In genomic region chrX:73855546-73855945, GRCh38 we compare ENCODE assay signal across 9 cellular contexts. TPM values are rescaled to one million over a fixed set of nuclear protein-coding genes. Genes with fewer than 3 reads are reported as not detected.
DNase-seq lines count a peak whose midpoint lies in the region; ATAC-seq, FAIRE-seq and TF ChIP-seq lines count a peak whose summit lies in the region.
"Had no signal": no experiment of that assay in that cellular context is flagged by ENCODE, and none has a peak within 500 bp of the region (broad histone marks: within the 10 kb centered on the region; RNA-seq: fewer than 3 reads in every experiment).

No MANE protein-coding gene starts in this region.

- intact Hi-C loops in Caco-2 (cut with micrococcal nuclease; ENCODE audit: unreplicated experiment): loop anchor here (1.0 to 5.0 kb wide), 4 partner anchors 87 to 489 kb away; no protein-coding TSS in a partner anchor

- no peak overlapping the region for H3K4ac ChIP-seq in H1 (replicated peaks; ENCODE audit: insufficient read length, low read depth, low read length)

- peak; percentile 95 for FAIRE-seq in H1 (lab: Jason Lieb, UNC)

- peak overlapping the region; percentile 56 for H2BK120ac ChIP-seq in H1 (replicated peaks; ENCODE audit: low read depth, low read length)

- no peaks in the 10 kb centered on the region for H3K36me3 ChIP-seq in Caco-2 (ENCODE audit: control insufficient read depth, insufficient read depth, low read length)
- H3K36me3 ChIP-seq in H1 (ENCODE audit: control insufficient read depth in 2 of 4, insufficient read depth in 4 of 4, low read length in 3 of 4): no peaks in the 10 kb centered on the region; a peak in 1 of 8 replicates

- no peak overlapping the region for H3K27ac Mint-ChIP-seq in Caco-2 (ENCODE audit: unreplicated experiment)

- H2BK12ac ChIP-seq in H1 (ENCODE audit: low read depth, low read length): no peak overlapping the region

- H3K4me1 ChIP-seq in Caco-2 (no peaks in the 10 kb centered on the region), H1 (replicated peaks in 1 of 4; ENCODE audit: control insufficient read depth in 3 of 4, insufficient read depth in 4 of 4, low read length in 3 of 4) (no peaks in the 10 kb centered on the region)

- peak; percentile 88 to 91 for TF ChIP-seq RAD21 in H1 (IDR thresholded peaks at IDR 0.05 in 1 of 2, conservative IDR thresholded peaks at IDR 0.05 in 1 of 2; ENCODE audit: low read depth in 2 of 2, low read length in 2 of 2)

- no peak for TF ChIP-seq POLR2A in H1 (IDR thresholded peaks at IDR 0.05; ENCODE audit: control extremely low read depth in 1 of 2, low read depth in 2 of 2, low read length in 2 of 2)

- WGBS in H1 (ENCODE audit: extremely low coverage in 1 of 2, insufficient coverage in 1 of 2, insufficient read length in 1 of 2, insufficient replicate concordance in 2 of 2, low coverage in 1 of 2, low lambda C conversion rate in 2 of 2, missing lambda C conversion rate in 1 of 2), 2 experiments: 0% methylated on average over 2 of the region's 2 CpGs; no CpG with 5 or more reads in 1 of the 2 experiments

- H3K4me3 Mint-ChIP-seq in Caco-2 (ENCODE audit: unreplicated experiment): no peak overlapping the region

- TF ChIP-seq EP300 in H1 (IDR thresholded peaks at IDR 0.05; ENCODE audit: borderline replicate concordance in 1 of 2, low read depth in 2 of 2, low read length in 2 of 2): no peak

- H3K9me3 ChIP-seq in Caco-2 (no peaks in the 10 kb centered on the region), H1 (ENCODE audit: insufficient read depth in 2 of 2, low read depth in 1 of 2, low read length in 1 of 2) (peaks cover 10% of the 10 kb centered on the region in 2 experiments; a peak in 3 of 4 replicates)

- H3K27me3 Mint-ChIP-seq in Caco-2 (ENCODE audit: insufficient read depth, unreplicated experiment): no peaks in the 10 kb centered on the region

- CTCF ChIA-PET in Caco-2 (lab: Charles Lee) (interaction anchor here (1.8 kb wide), 1 partner anchor 160 kb away, joined by 6 read pairs; no protein-coding TSS in a partner anchor), H1 (lab: Charles Lee; ENCODE audit: partially characterized antibody) (interaction anchor here (0.6 to 3.7 kb wide), 9 partner anchors 87 to 489 kb away, joined by 3 to 13 read pairs (median 4); no protein-coding TSS in a partner anchor)

- no peak overlapping the region for H3K9ac ChIP-seq in H1 (replicated peaks in 1 of 4; ENCODE audit: extremely low read depth in 1 of 4, low read depth in 3 of 4, low read length in 3 of 4)

- H3K27me3 ChIP-seq in Caco-2 (replicated peaks; ENCODE audit: control insufficient read depth, insufficient read depth, low read length) (no peaks in the 10 kb centered on the region), H1 (replicated peaks in 1 of 4; ENCODE audit: control insufficient read depth in 3 of 4, extremely low read depth in 1 of 4, insufficient read depth in 3 of 4, low read length in 3 of 4) (no peaks in the 10 kb centered on the region)

- H3K4me3 ChIP-seq in Caco-2 (ENCODE audit: low read depth, low read length) (no peak overlapping the region), H1 (ENCODE audit: extremely low read depth in 1 of 4, insufficient read depth in 2 of 4, low read depth in 3 of 4, low read length in 4 of 4) (no peak overlapping the region)

- no peaks in the 10 kb centered on the region for H4K20me1 ChIP-seq in H1 (replicated peaks in 1 of 2; ENCODE audit: control insufficient read depth in 1 of 2, insufficient read depth in 2 of 2, low read length in 2 of 2)

- POLR2A ChIA-PET in Caco-2 (lab: Charles Lee): no interaction called here
- POLR2A ChIA-PET in H1 (lab: Charles Lee; ENCODE audit: partially characterized antibody): no interaction called here

- no peak overlapping the region for H4K91ac ChIP-seq in H1 (replicated peaks; ENCODE audit: insufficient read length, low read length)

- peaks cover 9% of the 10 kb centered on the region for H3K9me3 Mint-ChIP-seq in Caco-2 (ENCODE audit: unreplicated experiment)

- H3K36me3 Mint-ChIP-seq in Caco-2 (ENCODE audit: insufficient read depth, unreplicated experiment): no peaks in the 10 kb centered on the region

- no peak overlapping the region for H2BK5ac ChIP-seq in H1 (ENCODE audit: low read depth, low read length)

- no peak overlapping the region for H3K56ac ChIP-seq in H1 (replicated peaks; ENCODE audit: insufficient read length, low read depth, low read length)

- H3K79me1 ChIP-seq in H1 (ENCODE audit: low read depth, low read length): no peaks in the 10 kb centered on the region

- H3K23me2 ChIP-seq in H1 (ENCODE audit: low read depth, low read length): no peaks in the 10 kb centered on the region

- H4K8ac ChIP-seq in H1 (ENCODE audit: extremely low read depth, insufficient read depth, low read length): no peak overlapping the region

- TF ChIP-seq CTCF in Caco-2 (IDR thresholded peaks at IDR 0.05; ENCODE audit: insufficient read depth in 1 of 2, low read depth in 1 of 2, low read length in 1 of 2, severe bottlenecking in 1 of 2, unreplicated experiment in 1 of 2): peak; percentile 54 to 56
- peak; percentile 15 to 69 (median 57) for TF ChIP-seq CTCF in H1 (IDR thresholded peaks at IDR 0.05; ENCODE audit: control extremely low read depth in 1 of 3, insufficient read depth in 1 of 3, low read depth in 1 of 3, low read length in 3 of 3)

- ATAC-seq in HG02798 (IDR thresholded peaks at IDR 0.05; ENCODE audit: poor library complexity, unreplicated experiment) (peak; percentile 46), GM18861 (IDR thresholded peaks at IDR 0.05; ENCODE audit: unreplicated experiment) (no peak)

- DNase-seq in Caco-2: peak; percentile 43 to 64
- DNase-seq in NCI-H774 (lab: John Stamatoyannopoulos, UW): peak; percentile 0
- peak; percentile 15 to 42 for DNase-seq in activated CD8-positive, alpha-beta memory T cell treated with anti-CD3 and anti-CD28 coated beads for 1 hour (ENCODE audit: extremely low read depth in 1 of 2, low read depth in 1 of 2)
- peak in 1 of 2 experiments; percentile 68 for DNase-seq in H1 (ENCODE audit: low read depth in 1 of 2, low spot score in 2 of 2)
- peak; percentile 65 for DNase-seq in myocyte (ENCODE audit: low read depth)
- DNase-seq in stimulated activated CD8-positive, alpha-beta memory T cell treated with anti-CD3 and anti-CD28 coated beads, Interleukin-7, amount 100 ng/mL, for 48 hours (ENCODE audit: extremely low read depth in 1 of 2, low read depth in 1 of 2): peak; percentile 6 to 16

- no peaks in the 10 kb centered on the region for H3K79me2 ChIP-seq in H1 (ENCODE audit: control insufficient read depth in 1 of 2, insufficient read depth in 2 of 2, low read length in 2 of 2)

- no peak overlapping the region for H4K5ac ChIP-seq in H1 (ENCODE audit: insufficient read length, low read depth, low read length)

- no peak overlapping the region for H3K23ac ChIP-seq in H1 (ENCODE audit: insufficient read length)

- H2AK5ac ChIP-seq in H1 (ENCODE audit: low read depth, low read length): no peak overlapping the region

- H3K18ac ChIP-seq in H1 (ENCODE audit: extremely low read depth, low read length): no peak overlapping the region; the same call in 1 of the 2 replicates

- H2AFZ ChIP-seq in H1 (ENCODE audit: low read length): no peak overlapping the region

- H3K27ac ChIP-seq in H1 (ENCODE audit: low read depth, low read length): no peak overlapping the region

- no TSS peak for BruUV-seq in Caco-2 (replicated peaks; lab: Mats Ljungman, UMichigan)

- no peak overlapping the region for H3K4me2 ChIP-seq in H1 (ENCODE audit: insufficient read depth in 1 of 2, low read depth in 2 of 2, low read length in 2 of 2)

- H3K14ac ChIP-seq in H1 (ENCODE audit: insufficient read length): no peak overlapping the region

- H3K4me1 Mint-ChIP-seq in Caco-2 (ENCODE audit: low read depth, unreplicated experiment): no peaks in the 10 kb centered on the region

- H2BK20ac ChIP-seq in H1 (ENCODE audit: low read length): 0 out of 2 replicates have a peak overlapping the region, but pooled peaks have one; percentile 21

- no peak overlapping the region for H2BK15ac ChIP-seq in H1 (ENCODE audit: low read length)

TF ChIP-seq in H1, 55 proteins besides CTCF, POLR2A, EP300 and RAD21:
- no peak for TF ChIP-seq RFX5 (IDR thresholded peaks at IDR 0.05; ENCODE audit: borderline replicate concordance, low read depth, low read length)

RNA-seq across cellular contexts. Expression of gene XIST, which starts 3.0 kb away (rescaled TPM):
- 0.18 TPM in 1 of 2 replicates, not detected in the other for total RNA-seq in Caco-2 (2022)
- 0.04 and 0.19 TPM in 2 replicates for total RNA-seq in H1 (2021; fragmentation: NEBNext Ultra II Directional; extraction: Animal tissue kit (Norgen Biotek cat#: 25700))
- 0.06 TPM in 2 replicates for polyA plus RNA-seq in H1 (2011; rRNA removed)
- 0.45 TPM for polyA plus RNA-seq in H1 (2011; cell fraction: cytosol; rRNA removed)
- polyA plus RNA-seq in H1 (2011; cell fraction: nucleus; rRNA removed): 0.67 TPM
- 0.04 to 0.10 TPM (median 0.07 TPM) in 4 replicates for polyA plus RNA-seq in H1 (2012, experiment 1 of 2)
- polyA plus RNA-seq in H1 (2012, experiment 2 of 2): not detected
- polyA plus RNA-seq in H1 (2013, experiment 1 of 2): 0.12 TPM
- polyA plus RNA-seq in H1 (2013, experiment 2 of 2): 0.09 TPM
- 0.24 and 0.66 TPM in 2 replicates for polyA minus RNA-seq in H1 (2011; rRNA and poly(A)+ RNA removed)
- not detected for polyA minus RNA-seq in H1 (2011; cell fraction: cytosol; rRNA and poly(A)+ RNA removed)
- polyA minus RNA-seq in H1 (2011; cell fraction: nucleus; rRNA and poly(A)+ RNA removed): 0.60 TPM
- not detected in 2 replicates for total RNA-seq in myocyte
- not detected for polyA plus RNA-seq in myocyte (2012)
- total RNA-seq: T-helper 1 cell treated with Interleukin-12 subunit alpha and Interleukin-12 subunit beta and Interleukin-4 antibody, amounts not matched to agents 30 ng/mL and 1 ng/mL, for 36 hours had no signal
